ENCODE assay signal across 15 cellular contexts in genomic region chr3:126551066-126551838, GRCh38. TPM values are rescaled to one million over a fixed set of nuclear protein-coding genes. Genes with fewer than 3 reads are reported as not detected.
DNase-seq lines count a peak whose midpoint lies in the region; ATAC-seq and TF ChIP-seq lines count a peak whose summit lies in the region.
"Had no signal": no experiment of that assay in that cellular context is flagged by ENCODE, and none has a peak within 500 bp of the region (broad histone marks: within the 10 kb centered on the region; RNA-seq: fewer than 3 reads in every experiment).

No MANE protein-coding gene starts in this region.

- H3K4me1 Mint-ChIP-seq in activated T-cell treated with anti-CD3 and anti-CD28 coated beads, Interleukin-2, amount 50 U/mL, for 24 hours (ENCODE audit: low read depth), result no peaks in the 10 kb centered on the region
- H3K4me1 Mint-ChIP-seq in activated T-cell treated with anti-CD3 and anti-CD28 coated beads, Interleukin-2, amount 50 U/mL, for 4 hours (ENCODE audit: low read depth), result no peaks in the 10 kb centered on the region

- intact Hi-C loops in colonic mucosa (cut with DNase I) (no loop called here), lower leg skin (cut with DNase I; ENCODE audit: low total_unique reads) (no loop called here), upper lobe of right lung (cut with DNase I) (no loop called here)

- TF ChIP-seq CTCF in colonic mucosa (IDR thresholded peaks at IDR 0.05), result no peak
- no peak for TF ChIP-seq CTCF in lower leg skin (IDR thresholded peaks at IDR 0.05)
- no peak for TF ChIP-seq CTCF in upper lobe of right lung (IDR thresholded peaks at IDR 0.05)

- no peak overlapping the region for H3K9ac ChIP-seq in colonic mucosa (ENCODE audit: low read depth in 2 of 2, low read length in 2 of 2)

- H3K4me1 ChIP-seq in colonic mucosa (no peaks in the 10 kb centered on the region), upper lobe of right lung (no peaks in the 10 kb centered on the region)

- H3K27ac Mint-ChIP-seq in activated T-cell treated with anti-CD3 and anti-CD28 coated beads, Interleukin-2, amount 50 U/mL, for 24 hours, result no peak overlapping the region

- H3K4me3 Mint-ChIP-seq in activated T-cell treated with anti-CD3 and anti-CD28 coated beads, Interleukin-2, amount 50 U/mL, for 24 hours, result no peak overlapping the region
- no peak overlapping the region for H3K4me3 Mint-ChIP-seq in activated T-cell treated with anti-CD3 and anti-CD28 coated beads, Interleukin-2, amount 50 U/mL, for 4 hours

- H3K27me3 ChIP-seq in colonic mucosa (no peaks in the 10 kb centered on the region), upper lobe of right lung (no peaks in the 10 kb centered on the region)

- peak; percentile 14 for DNase-seq in activated T-cell treated with anti-CD3 and anti-CD28 coated beads, Interleukin-2, amount 50 U/mL, for 24 hours
- DNase-seq in activated T-cell treated with anti-CD3 and anti-CD28 coated beads, Interleukin-2, amount 50 U/mL, for 4 hours, result no peak
- DNase-seq in colonic mucosa, result peak; percentile 11
- DNase-seq in lower leg skin (ENCODE audit: low spot score in 2 of 2), result peak; percentile 11 to 43
- peak; percentile 54 for DNase-seq in upper lobe of right lung
- DNase-seq in effector CD4-positive, alpha-beta T cell, result no peak
- no peak for DNase-seq in GM19240 (ENCODE audit: insufficient read length, low spot score)
- DNase-seq in SKM-1 (lab: John Stamatoyannopoulos, UW; ENCODE audit: unreplicated experiment), result no peak
- DNase-seq: amniotic stem cell, MV-4-11, RPMI8226, T-helper 9 cell had no signal

- H3K36me3 Mint-ChIP-seq in activated T-cell treated with anti-CD3 and anti-CD28 coated beads, Interleukin-2, amount 50 U/mL, for 24 hours (ENCODE audit: low read depth), result no peaks in the 10 kb centered on the region
- no peaks in the 10 kb centered on the region for H3K36me3 Mint-ChIP-seq in activated T-cell treated with anti-CD3 and anti-CD28 coated beads, Interleukin-2, amount 50 U/mL, for 4 hours (ENCODE audit: insufficient read depth)

- ATAC-seq in activated T-cell treated with anti-CD3 and anti-CD28 coated beads, Interleukin-2, amount 50 U/mL, for 4 hours, result no peak
- no peak for ATAC-seq in upper lobe of right lung

- no peaks in the 10 kb centered on the region for H3K36me3 ChIP-seq in colonic mucosa
- no peaks in the 10 kb centered on the region for H3K36me3 ChIP-seq in upper lobe of right lung

- H3K4me3 ChIP-seq in colonic mucosa (no peak overlapping the region), lower leg skin (ENCODE audit: low read depth, poor library complexity, severe bottlenecking) (no peak overlapping the region), upper lobe of right lung (no peak overlapping the region)

- peaks cover 5% of the 10 kb centered on the region for H3K27me3 Mint-ChIP-seq in activated T-cell treated with anti-CD3 and anti-CD28 coated beads, Interleukin-2, amount 50 U/mL, for 24 hours
- peaks cover 11% of the 10 kb centered on the region for H3K27me3 Mint-ChIP-seq in activated T-cell treated with anti-CD3 and anti-CD28 coated beads, Interleukin-2, amount 50 U/mL, for 4 hours (ENCODE audit: low read depth)

- no peak for TF ChIP-seq POLR2A in lower leg skin (IDR thresholded peaks at IDR 0.05)

- 65 to 67% methylated on average over 12 to 14 of the region's 14 CpGs for WGBS in lower leg skin, 2 donors

- no peaks in the 10 kb centered on the region for H3K9me3 Mint-ChIP-seq in activated T-cell treated with anti-CD3 and anti-CD28 coated beads, Interleukin-2, amount 50 U/mL, for 24 hours
- H3K9me3 Mint-ChIP-seq in activated T-cell treated with anti-CD3 and anti-CD28 coated beads, Interleukin-2, amount 50 U/mL, for 4 hours, result no peaks in the 10 kb centered on the region

- H3K9me3 ChIP-seq in colonic mucosa, result no peaks in the 10 kb centered on the region
- H3K9me3 ChIP-seq in upper lobe of right lung, result no peaks in the 10 kb centered on the region

- H3K27ac ChIP-seq in colonic mucosa (no peak overlapping the region), upper lobe of right lung (no peak overlapping the region)

RNA-seq across cellular contexts. Expression of gene C3orf22, which starts 7.5 kb away (rescaled TPM):
- not detected for total RNA-seq in activated T-cell treated with anti-CD3 and anti-CD28 coated beads, Interleukin-2, amount 50 U/mL, for 4 hours
- not detected for total RNA-seq in colonic mucosa
- not detected for total RNA-seq in lower leg skin
- not detected for total RNA-seq in upper lobe of right lung
- total RNA-seq: Daoy, liver, NCI-H460 had no signal

RNA-seq across cellular contexts. Expression of gene CHST13, which starts 27.3 kb away (rescaled TPM):
- total RNA-seq in activated T-cell treated with anti-CD3 and anti-CD28 coated beads, Interleukin-2, amount 50 U/mL, for 4 hours, result not detected
- total RNA-seq in colonic mucosa, result 1 to 10 TPM in 1 of 2 donors, under 1 TPM in 1; 0.22 to 1.6 TPM
- total RNA-seq in lower leg skin, result under 1 TPM in 1 of 4 donors, not detected in 3; 0.32 TPM
- total RNA-seq in upper lobe of right lung, result 0.64 TPM
- total RNA-seq: Daoy, NCI-H460 had no signal

RNA-seq across cellular contexts. Expression of gene UROC1, which starts 33.7 kb away (rescaled TPM):
- not detected for total RNA-seq in activated T-cell treated with anti-CD3 and anti-CD28 coated beads, Interleukin-2, amount 50 U/mL, for 4 hours
- not detected for total RNA-seq in colonic mucosa
- total RNA-seq in lower leg skin, result not detected
- total RNA-seq in upper lobe of right lung, result not detected
- total RNA-seq: Daoy, NCI-H460 had no signal

Comparison
In these comparisons a context has a peak if more than half of its experiments do, and no peak if none do; other contexts are left out.
1. DNase-seq: peak in activated T-cell treated with anti-CD3 and anti-CD28 coated beads, Interleukin-2, amount 50 U/mL, for 24 hours (single experiment), colonic mucosa (single experiment), lower leg skin (2 of 2) and upper lobe of right lung (single experiment); none in activated T-cell treated with anti-CD3 and anti-CD28 coated beads, Interleukin-2, amount 50 U/mL, for 4 hours (single experiment), effector CD4-positive, alpha-beta T cell (single experiment), GM19240 (single experiment) and SKM-1 (single experiment).